Comparison of ENCODE assay signal across 27 cellular contexts in the genomic region with DNA sequence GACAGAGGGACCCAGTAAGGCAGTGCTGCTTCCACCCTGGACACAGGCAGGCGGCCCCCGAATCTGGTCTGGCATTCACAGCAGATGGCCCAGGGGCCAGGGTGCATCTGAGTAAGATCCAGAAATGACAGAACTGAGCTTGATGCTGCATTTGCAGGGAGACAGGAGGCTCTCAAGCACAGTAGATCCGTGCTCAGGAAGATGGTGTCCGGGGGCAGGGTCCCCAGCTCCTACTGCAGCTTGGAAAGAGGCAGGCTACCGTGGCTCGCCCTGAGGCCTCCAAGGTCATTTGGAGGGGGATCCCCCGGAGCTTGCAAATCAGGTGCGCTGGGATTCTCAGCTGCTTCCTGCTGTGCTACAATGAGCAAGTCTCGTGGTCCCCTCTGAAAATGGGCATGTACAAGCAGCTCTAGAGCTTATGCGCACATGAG.
"Had no signal": no experiment of that assay in that cellular context is flagged by ENCODE, and none has a peak within 500 bp of the region (broad histone marks: within the 10 kb centered on the region; RNA-seq: fewer than 3 reads in every experiment).

No MANE protein-coding gene starts in this region.

- ATAC-seq: activated CD4-positive, alpha-beta T cell treated with anti-CD3 and anti-CD28 coated beads for 36 hours; activated T-cell treated with anti-CD3 and anti-CD28 coated beads, Interleukin-2, amount 50 U/mL, for 4 hours; effector memory CD8-positive, alpha-beta T cell; esophagus mucosa; sciatic nerve; stimulated activated naive B cell treated with anti-CD40 and anti-IgM and Interleukin-4, amounts not matched to agents 10 μg/mL and 1 μg/mL and 100 μg/mL, for 72 hours had no signal

- H3K4me2 ChIP-seq: smooth muscle cell had no signal

- H3K4me1 ChIP-seq: colonic mucosa had no signal

- FAIRE-seq: bronchial epithelial cell, endothelial cell of umbilical vein, frontal cortex had no signal

- DNase-seq: activated B cell treated with CpG ODN at 0.5 μM for 24 hours; activated CD4-positive, alpha-beta T cell treated with anti-CD3 and anti-CD28 coated beads for 36 hours; activated CD4-positive, alpha-beta T cell treated with anti-CD3 and anti-CD28 coated beads, Interleukin-2, amount 50 U/mL, for 48 hours; activated CD8-positive, alpha-beta memory T cell treated with anti-CD3 and anti-CD28 coated beads, Interleukin-2, amount 50 U/mL, for 48 hours; activated naive CD4-positive, alpha-beta T cell treated with Interleukin-2 at 50 U/mL for 16 hours; activated naive CD8-positive, alpha-beta T cell treated with anti-CD3 and anti-CD28 coated beads, Interleukin-2, amount 10 ng/mL, durations not matched to agents 7 days and 5 days; activated T-cell treated with anti-CD3 and anti-CD28 coated beads, Interleukin-2, amount 50 U/mL, for 4 hours; amniotic stem cell; colonic mucosa; dorsolateral prefrontal cortex; effector memory CD8-positive, alpha-beta T cell; hypothalamus; nephron progenitor cell; nucleus accumbens; stimulated activated CD4-positive, alpha-beta T cell treated with anti-CD3 and anti-CD28 coated beads, Interleukin-2, amount 100 ng/mL, for 48 hours; stimulated activated CD8-positive, alpha-beta memory T cell treated with anti-CD3 and anti-CD28 coated beads, Interleukin-4, amount 100 ng/mL, for 48 hours; stimulated activated naive B cell treated with anti-CD40 and anti-IgM and Interleukin-4, amounts not matched to agents 10 μg/mL and 1 μg/mL and 100 μg/mL, for 72 hours; T-helper 9 cell; testis; trophoblast cell; uterus had no signal

- H3K9me3 ChIP-seq: colonic mucosa, testis, uterus had no signal

- H3K27me3 ChIP-seq: colonic mucosa, dorsolateral prefrontal cortex, testis, uterus had no signal

- H3K36me3 ChIP-seq: colonic mucosa, uterus had no signal

- H3K27ac ChIP-seq: colonic mucosa, testis, uterus had no signal

- H3K4me3 ChIP-seq: colonic mucosa, dorsolateral prefrontal cortex, smooth muscle cell, testis, uterus had no signal
